Comparison of ENCODE assay signal across 16 cellular contexts in the genomic region with DNA sequence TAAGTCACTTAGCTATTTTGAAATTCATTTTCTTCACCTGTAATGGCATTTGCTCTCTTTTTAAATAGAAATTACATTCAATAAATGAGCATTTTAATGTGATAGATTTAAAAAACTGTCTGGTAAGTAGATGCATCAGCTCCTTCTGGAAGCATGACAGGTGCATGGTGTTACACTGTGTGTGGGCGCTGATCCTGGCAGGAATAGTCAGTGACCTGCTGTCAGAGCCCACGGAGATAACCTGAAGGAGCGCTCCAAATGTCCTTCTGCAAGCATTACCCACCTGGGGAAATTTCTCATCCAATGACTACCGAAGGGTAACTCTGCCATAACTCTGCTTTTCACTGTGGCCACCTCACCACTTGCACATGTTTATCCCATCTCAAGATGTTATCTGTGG.
"Had no signal": no experiment of that assay in that cellular context is flagged by ENCODE, and none has a peak within 500 bp of the region (broad histone marks: within the 10 kb centered on the region; RNA-seq: fewer than 3 reads in every experiment).

No MANE protein-coding gene starts in this region.

- H3K36me3 Mint-ChIP-seq: activated naive CD8-positive, alpha-beta T cell treated with anti-CD3 and anti-CD28 coated beads, Interleukin-2, amount 10 ng/mL, durations not matched to agents 7 days and 5 days; memory B cell; naive B cell; neural progenitor cell had no signal

- DNase-seq: activated CD4-positive, alpha-beta memory T cell treated with anti-CD3 and anti-CD28 coated beads, Interleukin-2, amount 10 ng/mL, durations not matched to agents 7 days and 5 days; activated CD4-positive, alpha-beta T cell treated with anti-CD3 and anti-CD28 coated beads for 48 hours; activated CD4-positive, CD25-positive, alpha-beta regulatory T cell; activated naive CD4-positive, alpha-beta T cell; activated naive CD8-positive, alpha-beta T cell treated with anti-CD3 and anti-CD28 coated beads, Interleukin-2, amount 10 ng/mL, durations not matched to agents 7 days and 5 days; activated T-cell treated with anti-CD3 and anti-CD28 coated beads, Interleukin-2, amount 50 U/mL, for 1 hour; amygdala; naive B cell; right lobe of liver; stimulated activated CD4-positive, alpha-beta T cell treated with anti-CD3 and anti-CD28 coated beads, Interleukin-4, amount 100 ng/mL, for 1 hour; stimulated activated naive CD8-positive, alpha-beta T cell treated with anti-CD3 and anti-CD28 coated beads, Interleukin-15, amount 100 ng/mL, for 72 hours; transverse colon; uterus had no signal

- H3K4me1 Mint-ChIP-seq: activated CD4-positive, alpha-beta memory T cell treated with anti-CD3 and anti-CD28 coated beads, Interleukin-2, amount 10 ng/mL, durations not matched to agents 7 days and 5 days; activated naive CD8-positive, alpha-beta T cell treated with anti-CD3 and anti-CD28 coated beads, Interleukin-2, amount 10 ng/mL, durations not matched to agents 7 days and 5 days; activated T-helper 17 cell treated with anti-CD3 and anti-CD28 coated beads, Interleukin-2, amount 50 U/mL, for 72 hours; memory B cell; naive B cell; stimulated activated naive CD8-positive, alpha-beta T cell treated with anti-CD3 and anti-CD28 coated beads, Interleukin-15, amount 100 ng/mL, for 72 hours had no signal

- H3K4me3 Mint-ChIP-seq: activated CD4-positive, alpha-beta memory T cell treated with anti-CD3 and anti-CD28 coated beads, Interleukin-2, amount 10 ng/mL, durations not matched to agents 7 days and 5 days; activated naive CD8-positive, alpha-beta T cell treated with anti-CD3 and anti-CD28 coated beads, Interleukin-2, amount 10 ng/mL, durations not matched to agents 7 days and 5 days; activated T-helper 17 cell treated with anti-CD3 and anti-CD28 coated beads, Interleukin-2, amount 50 U/mL, for 72 hours; memory B cell; naive B cell; neural progenitor cell; stimulated activated naive CD8-positive, alpha-beta T cell treated with anti-CD3 and anti-CD28 coated beads, Interleukin-15, amount 100 ng/mL, for 72 hours had no signal

- H3K9me3 Mint-ChIP-seq: activated CD4-positive, alpha-beta memory T cell treated with anti-CD3 and anti-CD28 coated beads, Interleukin-2, amount 10 ng/mL, durations not matched to agents 7 days and 5 days; activated naive CD8-positive, alpha-beta T cell treated with anti-CD3 and anti-CD28 coated beads, Interleukin-2, amount 10 ng/mL, durations not matched to agents 7 days and 5 days; neural progenitor cell; stimulated activated naive CD8-positive, alpha-beta T cell treated with anti-CD3 and anti-CD28 coated beads, Interleukin-15, amount 100 ng/mL, for 72 hours had no signal

- H3K27ac Mint-ChIP-seq: activated CD4-positive, alpha-beta memory T cell treated with anti-CD3 and anti-CD28 coated beads, Interleukin-2, amount 10 ng/mL, durations not matched to agents 7 days and 5 days; activated naive CD8-positive, alpha-beta T cell treated with anti-CD3 and anti-CD28 coated beads, Interleukin-2, amount 10 ng/mL, durations not matched to agents 7 days and 5 days; activated T-helper 17 cell treated with anti-CD3 and anti-CD28 coated beads, Interleukin-2, amount 50 U/mL, for 72 hours; memory B cell; naive B cell; neural progenitor cell; stimulated activated naive CD8-positive, alpha-beta T cell treated with anti-CD3 and anti-CD28 coated beads, Interleukin-15, amount 100 ng/mL, for 72 hours had no signal

- ATAC-seq: activated T-helper 17 cell treated with anti-CD3 and anti-CD28 coated beads, Interleukin-2, amount 50 U/mL, for 72 hours; right lobe of liver; stimulated activated naive CD8-positive, alpha-beta T cell treated with anti-CD3 and anti-CD28 coated beads, Interleukin-15, amount 100 ng/mL, for 72 hours had no signal

- H3K27me3 Mint-ChIP-seq: activated CD4-positive, alpha-beta memory T cell treated with anti-CD3 and anti-CD28 coated beads, Interleukin-2, amount 10 ng/mL, durations not matched to agents 7 days and 5 days; activated naive CD8-positive, alpha-beta T cell treated with anti-CD3 and anti-CD28 coated beads, Interleukin-2, amount 10 ng/mL, durations not matched to agents 7 days and 5 days; activated T-helper 17 cell treated with anti-CD3 and anti-CD28 coated beads, Interleukin-2, amount 50 U/mL, for 72 hours; memory B cell; naive B cell; stimulated activated naive CD8-positive, alpha-beta T cell treated with anti-CD3 and anti-CD28 coated beads, Interleukin-15, amount 100 ng/mL, for 72 hours had no signal
